ENCODE assay signal across 14 cellular contexts in genomic region chr20:32576560-32576959, GRCh38. TPM values are rescaled to one million over a fixed set of nuclear protein-coding genes. Genes with fewer than 3 reads are reported as not detected.
DNase-seq lines count a peak whose midpoint lies in the region; ATAC-seq, FAIRE-seq and TF ChIP-seq lines count a peak whose summit lies in the region.
"Had no signal": no experiment of that assay in that cellular context is flagged by ENCODE, and none has a peak within 500 bp of the region (broad histone marks: within the 10 kb centered on the region; RNA-seq: fewer than 3 reads in every experiment).

No MANE protein-coding gene starts in this region.

- H3K9ac ChIP-seq in BLaER1 treated with 17β-estradiol and CSF1 and Interleukin-3, amounts not matched to agents 10 nM and 100 nM, result no peak overlapping the region; a peak in 1 of 22 replicates
- H3K9ac ChIP-seq in H9 (ENCODE audit: extremely low read depth, insufficient read length, low read length) (no peak overlapping the region), K562 (ENCODE audit: insufficient read depth in 1 of 2, low read depth in 2 of 2, low read length in 2 of 2) (peak overlapping the region in 1 of 2 experiments; percentile 90; a peak in 2 of 4 replicates), kidney (ENCODE audit: low read length in 2 of 2) (no peak overlapping the region)
- H3K9ac ChIP-seq: GM23248 had no signal

- no peak overlapping the region for H4K91ac ChIP-seq in H9 (ENCODE audit: insufficient read length, low read depth, low read length)

- DNase-seq in H9 (no peak), K562 (ENCODE audit: extremely low read depth in 1 of 4, low spot score in 3 of 4) (no peak), kidney (peak; percentile 51), left lobe of liver (ENCODE audit: low spot score) (no peak), NCI-H748 treated with DMSO at 0.1 percent for 48 hours (lab: John Stamatoyannopoulos, UW) (no peak), mesenteric fat pad (ENCODE audit: low spot score) (no peak)
- DNase-seq: DMS53, GF-D8, GM23248 had no signal

- CTCF ChIA-PET in K562 (lab: Yijun Ruan, JAX; ENCODE audit: low intra/inter-chr PET ratio), result no interaction called here

- no peak overlapping the region for H2BK120ac ChIP-seq in H9 (ENCODE audit: low read depth, low read length, poor library complexity, severe bottlenecking)

- no peak for TF ChIP-seq POLR2A in K562 (conservative IDR thresholded peaks at IDR 0.05)

- H4K8ac ChIP-seq in H9 (replicated peaks; ENCODE audit: insufficient read length, low read depth, low read length), result no peak overlapping the region

- no peak overlapping the region for H3T11ph ChIP-seq in H9 (ENCODE audit: low read length)

- H3K36me3 ChIP-seq in BLaER1 treated with 17β-estradiol and CSF1 and Interleukin-3, amounts not matched to agents 10 nM and 100 nM, result no peaks in the 10 kb centered on the region
- H3K36me3 ChIP-seq in K562 (ENCODE audit: control insufficient read depth, insufficient read depth, low read length), result peaks cover 32% of the 10 kb centered on the region
- H3K36me3 ChIP-seq in kidney (ENCODE audit: control insufficient read depth in 1 of 2, insufficient read depth in 2 of 2, low read length in 2 of 2), result no peaks in the 10 kb centered on the region

- peaks cover 0 to 95% (median 37%) of the 10 kb centered on the region in 11 experiments; a peak in 12 of 22 replicates for H4K20me1 ChIP-seq in BLaER1 treated with 17β-estradiol and CSF1 and Interleukin-3, amounts not matched to agents 10 nM and 100 nM
- H4K20me1 ChIP-seq in H9 (ENCODE audit: control insufficient read depth, insufficient read depth, insufficient read length), result no peaks in the 10 kb centered on the region
- no peaks in the 10 kb centered on the region; the same call in 1 of the 2 replicates for H4K20me1 ChIP-seq in K562 (replicated peaks; ENCODE audit: control insufficient read depth, insufficient read depth, low read length)

- WGBS in H9 (ENCODE audit: extremely low coverage, insufficient read length, low lambda C conversion rate), result no CpG with 5 or more reads among the region's 12 CpGs
- WGBS in K562 (ENCODE audit: insufficient coverage, low coverage, missing lambda C conversion rate), result 82% methylated on average over 10 of the region's 12 CpGs

- in situ Hi-C loops in K562 (cut with MboI), result no loop called here

- H2BK5ac ChIP-seq in H9 (ENCODE audit: insufficient read length, low read length), result no peak overlapping the region

- no peak for TF ChIP-seq RAD21 in K562 (CRISPR knock-in tag; conservative IDR thresholded peaks at IDR 0.05 in 1 of 2, IDR thresholded peaks at IDR 0.05 in 1 of 2)

- peak overlapping the region in 3 of 11 experiments; percentile 18 to 84 (median 25); a peak in 4 of 22 replicates for H3K27ac ChIP-seq in BLaER1 treated with 17β-estradiol and CSF1 and Interleukin-3, amounts not matched to agents 10 nM and 100 nM
- H3K27ac ChIP-seq in H9 (ENCODE audit: insufficient read length, low read depth, low read length) (no peak overlapping the region), K562 (ENCODE audit: extremely low read depth, low read depth, low read length) (peak overlapping the region; percentile 25; the same call in 1 of the 3 replicates), kidney (ENCODE audit: low read depth in 2 of 2, low read length in 2 of 2) (no peak overlapping the region)
- H3K27ac ChIP-seq: GM23248 had no signal

- no peak overlapping the region for H3K27ac Mint-ChIP-seq in H9
- H3K27ac Mint-ChIP-seq: B cell, CD14-positive monocyte had no signal

- H3K14ac ChIP-seq in H9 (ENCODE audit: insufficient read depth, low read length), result no peak overlapping the region

- no peak overlapping the region for H4K5ac ChIP-seq in H9 (ENCODE audit: insufficient read length, low read depth, low read length)

- H3K4ac ChIP-seq in H9 (ENCODE audit: low read depth, low read length), result no peak overlapping the region

- H3K4me1 Mint-ChIP-seq in H9, result peaks cover 14 to 17% of the 10 kb centered on the region in 2 experiments

- H3K27me3 Mint-ChIP-seq in H9 (ENCODE audit: low read depth), result peaks cover 41% of the 10 kb centered on the region

- intact Hi-C loops in K562 (cut with micrococcal nuclease), result no loop called here
- intact Hi-C loops in kidney (cut with DNase I), result no loop called here

- no peak for FAIRE-seq in K562 (lab: Jason Lieb, UNC)
- no peak for FAIRE-seq in kidney (lab: Jason Lieb, UNC)
- FAIRE-seq: A204.1 had no signal

- H2BK12ac ChIP-seq in H9 (ENCODE audit: insufficient read length, low read depth, low read length), result no peak overlapping the region

- peak overlapping the region; percentile 6 for H3K18ac ChIP-seq in H9 (ENCODE audit: insufficient read length, low read depth, low read length)

- H2BK20ac ChIP-seq in H9 (ENCODE audit: low read depth, low read length, poor library complexity, severe bottlenecking), result no peak overlapping the region

- TF ChIP-seq EP300 in K562 (IDR thresholded peaks at IDR 0.05; ENCODE audit: low read length), result no peak

- no peak overlapping the region for H3K4me3 ChIP-seq in BLaER1 treated with 17β-estradiol and CSF1 and Interleukin-3, amounts not matched to agents 10 nM and 100 nM
- no peak overlapping the region for H3K4me3 ChIP-seq in K562
- H3K4me3 ChIP-seq in kidney (ENCODE audit: low read length in 2 of 2), result no peak overlapping the region
- H3K4me3 ChIP-seq: GM23248 had no signal

- no peak for ATAC-seq in K562
- no peak for ATAC-seq in left lobe of liver
- ATAC-seq in GM21423 (IDR thresholded peaks at IDR 0.05; ENCODE audit: unreplicated experiment), result no peak

- H3K36me3 Mint-ChIP-seq in H9 (ENCODE audit: insufficient read depth in 1 of 3, low read depth in 3 of 3), result no peaks in the 10 kb centered on the region

- H3K9me3 Mint-ChIP-seq in H9, result no peaks in the 10 kb centered on the region
- H3K9me3 Mint-ChIP-seq: CD14-positive monocyte had no signal

- no peak overlapping the region for H3K23ac ChIP-seq in H9 (ENCODE audit: insufficient read length, low read depth, low read length)

- H2AFZ ChIP-seq in H9 (ENCODE audit: low read length) (no peak overlapping the region), K562 (ENCODE audit: low read depth, low read length) (no peak overlapping the region)
- H2AFZ ChIP-seq: GM23248 had no signal

- H3K79me1 ChIP-seq in H9 (ENCODE audit: insufficient read depth, low read depth, low read length, poor library complexity, severe bottlenecking), result no peaks in the 10 kb centered on the region

- H3K56ac ChIP-seq in H9 (ENCODE audit: insufficient read length, low read depth, low read length), result no peak overlapping the region

- H3K9me3 ChIP-seq in BLaER1 treated with 17β-estradiol and CSF1 and Interleukin-3, amounts not matched to agents 10 nM and 100 nM (replicated peaks in 1 of 11), result no peaks in the 10 kb centered on the region
- H3K9me3 ChIP-seq in H9 (ENCODE audit: control insufficient read depth, low read depth, low read length), result no peaks in the 10 kb centered on the region
- no peaks in the 10 kb centered on the region for H3K9me3 ChIP-seq in K562 (replicated peaks; ENCODE audit: control insufficient read depth, insufficient read depth, low read depth, low read length)
- H3K9me3 ChIP-seq in kidney (ENCODE audit: control insufficient read depth in 1 of 2, low read length in 2 of 2), result no peaks in the 10 kb centered on the region

- no TSS peak for BruUV-seq in K562 (replicated peaks; lab: Mats Ljungman, UMichigan)

- H2AK5ac ChIP-seq in H9 (ENCODE audit: insufficient read length, low read length), result no peak overlapping the region

- H3K79me2 ChIP-seq in H9 (ENCODE audit: insufficient read depth, low read length), result no peaks in the 10 kb centered on the region
- peaks cover 98% of the 10 kb centered on the region for H3K79me2 ChIP-seq in K562 (ENCODE audit: control insufficient read depth, insufficient read depth, low read length)

- peaks cover 52 to 83% (median 78%) of the 10 kb centered on the region in 10 experiments for H3K4me1 ChIP-seq in BLaER1 treated with 17β-estradiol and CSF1 and Interleukin-3, amounts not matched to agents 10 nM and 100 nM
- H3K4me1 ChIP-seq in H9 (ENCODE audit: insufficient read depth, low read length) (no peaks in the 10 kb centered on the region), K562 (replicated peaks in 1 of 2; ENCODE audit: control insufficient read depth in 2 of 2, insufficient read depth in 2 of 2, low read length in 2 of 2) (peaks cover 70 to 83% of the 10 kb centered on the region in 2 experiments), kidney (ENCODE audit: control insufficient read depth in 1 of 2, insufficient read depth in 1 of 2, low read depth in 1 of 2, low read length in 2 of 2) (no peaks in the 10 kb centered on the region)

- H2BK15ac ChIP-seq in H9 (ENCODE audit: low read depth, low read length), result no peak overlapping the region

- H3K9me1 ChIP-seq in K562 (ENCODE audit: control insufficient read depth, insufficient read depth, low read length), result no peaks in the 10 kb centered on the region

- no peak overlapping the region for H3K4me3 Mint-ChIP-seq in H9
- H3K4me3 Mint-ChIP-seq: B cell, CD14-positive monocyte had no signal

- peak overlapping the region in 10 of 11 experiments; percentile 28 to 86 (median 74); a peak in 12 of 22 replicates for H3K4me2 ChIP-seq in BLaER1 treated with 17β-estradiol and CSF1 and Interleukin-3, amounts not matched to agents 10 nM and 100 nM
- no peak overlapping the region for H3K4me2 ChIP-seq in H9 (ENCODE audit: insufficient read depth, insufficient read length, low read length)
- no peak overlapping the region for H3K4me2 ChIP-seq in K562 (ENCODE audit: insufficient read depth, low read length)

- no peaks in the 10 kb centered on the region for H3K27me3 ChIP-seq in BLaER1 treated with 17β-estradiol and CSF1 and Interleukin-3, amounts not matched to agents 10 nM and 100 nM
- H3K27me3 ChIP-seq in H9 (ENCODE audit: insufficient read depth, low read length) (no peaks in the 10 kb centered on the region), K562 (ENCODE audit: control insufficient read depth in 2 of 2, insufficient read depth in 2 of 2, low read length in 2 of 2) (no peaks in the 10 kb centered on the region)

- POLR2A ChIA-PET in K562 (lab: Yijun Ruan, JAX), result interaction anchor here (0.6 to 0.8 kb wide), 3 partner anchors 28 to 86 kb away, joined by 3 to 4 read pairs (median 3); no protein-coding TSS in a partner anchor

- TF ChIP-seq CTCF in H9 (conservative IDR thresholded peaks at IDR 0.05), result no peak
- no peak for TF ChIP-seq CTCF in K562 (IDR thresholded peaks at IDR 0.05 in 2 of 3, conservative IDR thresholded peaks at IDR 0.05 in 1 of 3; ENCODE audit: insufficient read depth in 2 of 3, low read depth in 1 of 3, low read length in 3 of 3)
- no peak for TF ChIP-seq CTCF in kidney (IDR thresholded peaks at IDR 0.05; ENCODE audit: borderline replicate concordance, extremely low read depth, insufficient read depth)

- no peaks in the 10 kb centered on the region for H3K23me2 ChIP-seq in H9 (ENCODE audit: insufficient read length, low read depth, low read length, poor library complexity, severe bottlenecking)

RNA-seq across cellular contexts. Expression of gene NOL4L, which starts 8.6 kb away (rescaled TPM):
- 28.9 and 31.7 TPM in 2 replicates for total RNA-seq in H9 (2021)
- total RNA-seq in K562 (2011; cell fraction: chromatin; rRNA removed; ENCODE audit: low replicate concordance), result 83.7 and 101 TPM in 2 replicates
- 37.2 and 38.4 TPM in 2 replicates for total RNA-seq in K562 (2011; cell fraction: nucleolus; rRNA removed)
- total RNA-seq in K562 (2011; cell fraction: nucleoplasm; rRNA removed), result 54.0 and 63.1 TPM in 2 replicates
- 14.8 and 17.9 TPM in 2 replicates for total RNA-seq in K562 (2014; rRNA removed)
- 9.7 and 10.6 TPM in 2 replicates for total RNA-seq in K562 (2014; rRNA removed; fragmentation: Illumina TruSeq; extraction: Trizol)
- 13.8 and 14.1 TPM in 2 replicates for total RNA-seq in K562 (2015; rRNA removed; fragmentation: Illumina TruSeq; extraction: Trizol)
- total RNA-seq in K562 (2021), result 33.2 and 36.2 TPM in 2 replicates
- polyA plus RNA-seq in K562 (2011; rRNA removed), result 11.6 and 15.4 TPM in 2 replicates
- 9.9 and 14.8 TPM in 2 replicates for polyA plus RNA-seq in K562 (2011; cell fraction: cytosol; rRNA removed)
- 42.8 and 74.6 TPM in 2 replicates for polyA plus RNA-seq in K562 (2011; cell fraction: nucleus; rRNA removed)
- polyA plus RNA-seq in K562 (2012), result 15.9 and 17.9 TPM in 2 replicates
- polyA plus RNA-seq in K562 (2014; fragmentation: Illumina TruSeq; extraction: Trizol), result 14.8 and 16.0 TPM in 2 replicates
- 1 to 10 TPM; 5.1 to 6.6 TPM for polyA plus RNA-seq in K562 (2014; fragmentation: Nextera tagmentation; extraction: Ambion mirVana)
- polyA plus RNA-seq in K562 (2014; rRNA removed), result 13.6 and 15.9 TPM in 2 replicates
- 10.1 and 11.5 TPM in 2 replicates for polyA minus RNA-seq in K562 (2011; rRNA and poly(A)+ RNA removed)
- polyA minus RNA-seq in K562 (2011; cell fraction: cytosol; rRNA and poly(A)+ RNA removed), result 15.5 and 25.2 TPM in 2 replicates
- polyA minus RNA-seq in K562 (2011; cell fraction: nucleus; rRNA and poly(A)+ RNA removed), result 17.2 and 19.1 TPM in 2 replicates
- 19.4 TPM for total RNA-seq in kidney
- polyA plus RNA-seq in kidney (ENCODE audit: insufficient read depth, low read depth, low replicate concordance), result 14.1 TPM
- 5.8 TPM for total RNA-seq in left lobe of liver
- 21.5 TPM for total RNA-seq in mesenteric fat pad

Comparison
In these comparisons a context has a peak if more than half of its experiments do, and no peak if none do; other contexts are left out.
1. H3K4me2 ChIP-seq: peak in BLaER1 treated with 17β-estradiol and CSF1 and Interleukin-3, amounts not matched to agents 10 nM and 100 nM (10 of 11); none in H9 (single experiment) and K562 (single experiment).